1 cellular context compared by ENCODE assay signal in genomic region chr3:50321146-50321843, GRCh38.
TF ChIP-seq lines count a peak whose summit lies in the region.

No MANE protein-coding gene starts in this region.

TF ChIP-seq in WTC11, 78 proteins besides CTCF, POLR2A, EP300 and RAD21 (continued from another document):
- TF ChIP-seq, protein P1, sequence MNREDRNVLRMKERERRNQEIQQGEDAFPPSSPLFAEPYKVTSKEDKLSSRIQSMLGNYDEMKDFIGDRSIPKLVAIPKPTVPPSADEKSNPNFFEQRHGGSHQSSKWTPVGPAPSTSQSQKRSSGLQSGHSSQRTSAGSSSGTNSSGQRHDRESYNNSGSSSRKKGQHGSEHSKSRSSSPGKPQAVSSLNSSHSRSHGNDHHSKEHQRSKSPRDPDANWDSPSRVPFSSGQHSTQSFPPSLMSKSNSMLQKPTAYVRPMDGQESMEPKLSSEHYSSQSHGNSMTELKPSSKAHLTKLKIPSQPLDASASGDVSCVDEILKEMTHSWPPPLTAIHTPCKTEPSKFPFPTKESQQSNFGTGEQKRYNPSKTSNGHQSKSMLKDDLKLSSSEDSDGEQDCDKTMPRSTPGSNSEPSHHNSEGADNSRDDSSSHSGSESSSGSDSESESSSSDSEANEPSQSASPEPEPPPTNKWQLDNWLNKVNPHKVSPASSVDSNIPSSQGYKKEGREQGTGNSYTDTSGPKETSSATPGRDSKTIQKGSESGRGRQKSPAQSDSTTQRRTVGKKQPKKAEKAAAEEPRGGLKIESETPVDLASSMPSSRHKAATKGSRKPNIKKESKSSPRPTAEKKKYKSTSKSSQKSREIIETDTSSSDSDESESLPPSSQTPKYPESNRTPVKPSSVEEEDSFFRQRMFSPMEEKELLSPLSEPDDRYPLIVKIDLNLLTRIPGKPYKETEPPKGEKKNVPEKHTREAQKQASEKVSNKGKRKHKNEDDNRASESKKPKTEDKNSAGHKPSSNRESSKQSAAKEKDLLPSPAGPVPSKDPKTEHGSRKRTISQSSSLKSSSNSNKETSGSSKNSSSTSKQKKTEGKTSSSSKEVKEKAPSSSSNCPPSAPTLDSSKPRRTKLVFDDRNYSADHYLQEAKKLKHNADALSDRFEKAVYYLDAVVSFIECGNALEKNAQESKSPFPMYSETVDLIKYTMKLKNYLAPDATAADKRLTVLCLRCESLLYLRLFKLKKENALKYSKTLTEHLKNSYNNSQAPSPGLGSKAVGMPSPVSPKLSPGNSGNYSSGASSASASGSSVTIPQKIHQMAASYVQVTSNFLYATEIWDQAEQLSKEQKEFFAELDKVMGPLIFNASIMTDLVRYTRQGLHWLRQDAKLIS (CRISPR knock-in tag; IDR thresholded peaks at IDR 0.05; ENCODE audit: borderline replicate concordance), result no peak
- TF ChIP-seq ZNF671 (CRISPR knock-in tag; IDR thresholded peaks at IDR 0.05) (0 out of 2 replicates have a peak, but pooled peaks have one; percentile 70), PRDM15 (CRISPR knock-in tag; IDR thresholded peaks at IDR 0.05) (peak; percentile 39; the same call in 1 of the 2 replicates), ZBTB21 (CRISPR knock-in tag; IDR thresholded peaks at IDR 0.05; ENCODE audit: borderline replicate concordance) (no peak), ZNF232 (CRISPR knock-in tag; IDR thresholded peaks at IDR 0.05) (no peak), MXD4 (CRISPR knock-in tag; IDR thresholded peaks at IDR 0.05; ENCODE audit: borderline replicate concordance) (no peak), TP53 (CRISPR knock-in tag; IDR thresholded peaks at IDR 0.05) (peak; percentile 52; the same call in 1 of the 2 replicates), OVOL2 (CRISPR knock-in tag; IDR thresholded peaks at IDR 0.05; ENCODE audit: borderline replicate concordance) (no peak), USF2 (CRISPR knock-in tag; IDR thresholded peaks at IDR 0.05) (peak; percentile 81), RELA (CRISPR knock-in tag; IDR thresholded peaks at IDR 0.05; ENCODE audit: borderline replicate concordance) (peak; percentile 71; the same call in 1 of the 2 replicates), GTF2I (CRISPR knock-in tag; conservative IDR thresholded peaks at IDR 0.05) (no peak), MYBL2 (CRISPR knock-in tag; IDR thresholded peaks at IDR 0.05) (0 out of 2 replicates have a peak, but pooled peaks have one; percentile 36), PRRX2 (CRISPR knock-in tag; IDR thresholded peaks at IDR 0.05) (no peak), USF1 (CRISPR knock-in tag; IDR thresholded peaks at IDR 0.05) (peak; percentile 58; the same call in 1 of the 2 replicates), ATF2 (CRISPR knock-in tag; IDR thresholded peaks at IDR 0.05; ENCODE audit: borderline replicate concordance, low read depth) (no peak), CREB1 (CRISPR knock-in tag; IDR thresholded peaks at IDR 0.05) (0 out of 2 replicates have a peak, but pooled peaks have one; percentile 36), HMGXB4 (CRISPR knock-in tag; IDR thresholded peaks at IDR 0.05) (peak; percentile 12; the same call in 1 of the 2 replicates), TEAD4 (CRISPR knock-in tag; IDR thresholded peaks at IDR 0.05) (no peak), ZNF219 (CRISPR knock-in tag; IDR thresholded peaks at IDR 0.05; ENCODE audit: borderline replicate concordance) (no peak), ZMAT4 (CRISPR knock-in tag; IDR thresholded peaks at IDR 0.05) (no peak), ELF4 (CRISPR knock-in tag; IDR thresholded peaks at IDR 0.05; ENCODE audit: low read depth) (no peak), CREM (CRISPR knock-in tag; IDR thresholded peaks at IDR 0.05) (peak; percentile 59; the same call in 1 of the 2 replicates), KAT7 (CRISPR knock-in tag; IDR thresholded peaks at IDR 0.05; ENCODE audit: borderline replicate concordance) (peak; percentile 99), MAX (CRISPR knock-in tag; IDR thresholded peaks at IDR 0.05) (peak; percentile 42; the same call in 1 of the 2 replicates), ZBTB43 (CRISPR knock-in tag; IDR thresholded peaks at IDR 0.05) (0 out of 2 replicates have a peak, but pooled peaks have one; percentile 38), NFE2L1 (CRISPR knock-in tag; IDR thresholded peaks at IDR 0.05) (peak; percentile 25; the same call in 1 of the 2 replicates), TCF7 (CRISPR knock-in tag; IDR thresholded peaks at IDR 0.05; ENCODE audit: low read depth) (no peak)
- TF ChIP-seq, protein P2, sequence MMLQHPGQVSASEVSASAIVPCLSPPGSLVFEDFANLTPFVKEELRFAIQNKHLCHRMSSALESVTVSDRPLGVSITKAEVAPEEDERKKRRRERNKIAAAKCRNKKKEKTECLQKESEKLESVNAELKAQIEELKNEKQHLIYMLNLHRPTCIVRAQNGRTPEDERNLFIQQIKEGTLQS (CRISPR knock-in tag; conservative IDR thresholded peaks at IDR 0.05), result no peak
